ENCODE assay signal across 9 cellular contexts in genomic region chr15:40763801-40764765, GRCh38. TPM values are rescaled to one million over a fixed set of nuclear protein-coding genes. Genes with fewer than 3 reads are reported as not detected.
DNase-seq lines count a peak whose midpoint lies in the region; ATAC-seq, FAIRE-seq and TF ChIP-seq lines count a peak whose summit lies in the region.
"Had no signal": no experiment of that assay in that cellular context is flagged by ENCODE, and none has a peak within 500 bp of the region (broad histone marks: within the 10 kb centered on the region; RNA-seq: fewer than 3 reads in every experiment).

Gene GCHFR, plus strand, starts transcription at chr15:40764068. Its CDS starts 113 bp downstream, at chr15:40764181.

- peak within 1 kb of the TSS; percentile 68 for H2BK12ac ChIP-seq in neuronal stem cell (ENCODE audit: low read length)

- peaks cover 37% of the 10 kb centered on the region for H3K4me1 ChIP-seq in PC-9 (replicated peaks; ENCODE audit: insufficient read depth)
- H3K4me1 ChIP-seq in neuronal stem cell (ENCODE audit: control insufficient read depth in 2 of 2, insufficient read depth in 1 of 2, low read depth in 1 of 2, low read length in 2 of 2) = peaks cover 2 to 18% of the 10 kb centered on the region in 2 donors
- peaks cover 0 to 4% of the 10 kb centered on the region in 2 donors for H3K4me1 ChIP-seq in uterus

- FAIRE-seq in frontal cortex (lab: Jason Lieb, UNC) = no peak
- FAIRE-seq: G401.6 had no signal

- H3K23ac ChIP-seq in neuronal stem cell (ENCODE audit: low read depth, low read length, poor library complexity) = peak within 1 kb of the TSS; percentile 93

- no peak within 1 kb of the TSS for H4K91ac ChIP-seq in neuronal stem cell (ENCODE audit: low read depth, low read length, poor library complexity)

- peak; percentile 71 for DNase-seq in NCI-H146 (lab: John Stamatoyannopoulos, UW)
- no peak for DNase-seq in NCI-H146 treated with DMSO at 0.1 percent for 48 hours (lab: John Stamatoyannopoulos, UW; ENCODE audit: unreplicated experiment)
- DNase-seq in PC-9 = no peak
- DNase-seq in activated gamma-delta T cell (lab: John Stamatoyannopoulos, UW) = peak; percentile 64
- peak; percentile 69 to 80 for DNase-seq in frontal cortex (ENCODE audit: low spot score in 2 of 2)
- DNase-seq in neuronal stem cell (ENCODE audit: low spot score) = peak; percentile 42
- peak; percentile 78 to 80 for DNase-seq in uterus

- WGBS in neuronal stem cell (ENCODE audit: extremely low coverage in 2 of 2, insufficient read length in 2 of 2, insufficient replicate concordance in 1 of 2), 2 donors = no CpG with 5 or more reads among the region's 77 CpGs

- peaks cover 23% of the 10 kb centered on the region for H3F3A ChIP-seq in PC-9 (ENCODE audit: insufficient read depth, low read depth)

- H3K9ac ChIP-seq in neuronal stem cell (ENCODE audit: low read depth, low read length, poor library complexity) = peak within 1 kb of the TSS; percentile 89

- H3K14ac ChIP-seq in neuronal stem cell (ENCODE audit: low read length) = peak within 1 kb of the TSS; percentile 89

- H3K4me2 ChIP-seq in PC-9 (peak within 1 kb of the TSS; percentile 57; the same call in 1 of the 2 replicates), neuronal stem cell (ENCODE audit: insufficient read depth, low read length, poor library complexity, severe bottlenecking) (peak within 1 kb of the TSS; percentile 98)

- POLR2A ChIA-PET in PC-9 (lab: Charles Lee; ENCODE audit: unreplicated experiment) = no interaction called here

- BruUV-seq in PC-9 (replicated peaks; lab: Mats Ljungman, UMichigan) = no TSS peak

- H4K20me1 ChIP-seq in PC-9 (ENCODE audit: insufficient read depth) = no peaks in the 10 kb centered on the region

- H3K79me2 ChIP-seq in PC-9 (ENCODE audit: low read depth) = no peaks in the 10 kb centered on the region

- H2AFZ ChIP-seq in PC-9 (no peak within 1 kb of the TSS), neuronal stem cell (ENCODE audit: low read length) (peak within 1 kb of the TSS; percentile 92)

- intact Hi-C loops in PC-9 (cut with micrococcal nuclease; ENCODE audit: unreplicated experiment) = no loop called here
- intact Hi-C loops in uterus (cut with DNase I; ENCODE audit: low total_unique reads) = no loop called here

- no peaks in the 10 kb centered on the region for H3K9me2 ChIP-seq in PC-9 (ENCODE audit: insufficient read depth)

- peak within 1 kb of the TSS; percentile 60 for H2AK5ac ChIP-seq in neuronal stem cell (ENCODE audit: low read depth, low read length)

- H2BK15ac ChIP-seq in neuronal stem cell (ENCODE audit: low read length) = peak within 1 kb of the TSS; percentile 75

- no peaks in the 10 kb centered on the region for H3K79me1 ChIP-seq in neuronal stem cell (ENCODE audit: low read depth, low read length)

- TF ChIP-seq CTCF in PC-9 (conservative IDR thresholded peaks at IDR 0.05) (no peak), uterus (IDR thresholded peaks at IDR 0.05) (peak in 3 of 4 experiments; percentile 35 to 58 (median 49))

- H3K4me3 ChIP-seq in PC-9 (no peak within 1 kb of the TSS), neuronal stem cell (ENCODE audit: low read length in 2 of 2) (peak within 1 kb of the TSS; percentile 47 to 74), uterus (peak within 1 kb of the TSS; percentile 43 to 56)

- peak in 1 of 2 donors; percentile 53 for TF ChIP-seq POLR2A in uterus (IDR thresholded peaks at IDR 0.05)

- CTCF ChIA-PET in PC-9 (lab: Charles Lee) = no interaction called here

- H2BK120ac ChIP-seq in neuronal stem cell (ENCODE audit: low read depth, low read length) = no peak within 1 kb of the TSS

- H3K36me3 ChIP-seq in PC-9 (ENCODE audit: low read depth) (no peaks in the 10 kb centered on the region), neuronal stem cell (replicated peaks in 1 of 2; ENCODE audit: control insufficient read depth in 2 of 2, insufficient read depth in 2 of 2, low read length in 2 of 2) (peaks cover 2 to 10% of the 10 kb centered on the region in 2 donors), uterus (no peaks in the 10 kb centered on the region)

- no peak within 1 kb of the TSS for H3K4ac ChIP-seq in neuronal stem cell (ENCODE audit: low read length)

- no peaks in the 10 kb centered on the region for H3K9me3 ChIP-seq in PC-9 (ENCODE audit: insufficient read depth, low read depth)
- H3K9me3 ChIP-seq in neuronal stem cell (replicated peaks in 1 of 2; ENCODE audit: control insufficient read depth in 2 of 2, insufficient read depth in 1 of 2, low read depth in 1 of 2, low read length in 2 of 2) = no peaks in the 10 kb centered on the region
- no peaks in the 10 kb centered on the region for H3K9me3 ChIP-seq in uterus

- peak within 1 kb of the TSS; percentile 95 for H3K18ac ChIP-seq in neuronal stem cell (ENCODE audit: low read length)

- peak within 1 kb of the TSS; percentile 43 for H4K8ac ChIP-seq in neuronal stem cell (ENCODE audit: low read depth, low read length)

- H3K27ac ChIP-seq in PC-9 (no peak within 1 kb of the TSS), neuronal stem cell (replicated peaks; ENCODE audit: low read length) (no peak within 1 kb of the TSS), uterus (peak within 1 kb of the TSS; percentile 67 to 83)

- ATAC-seq in HG02884 (IDR thresholded peaks at IDR 0.05; ENCODE audit: unreplicated experiment) = peak; percentile 67

- H3K27me3 ChIP-seq in PC-9 (ENCODE audit: insufficient read depth, low read depth) (no peaks in the 10 kb centered on the region), neuronal stem cell (ENCODE audit: control insufficient read depth in 3 of 3, insufficient read depth in 3 of 3, low read depth in 1 of 3, low read length in 3 of 3) (peaks cover 0 to 28% (median 4%) of the 10 kb centered on the region in 3 experiments), uterus (no peaks in the 10 kb centered on the region)

- H2BK5ac ChIP-seq in neuronal stem cell (ENCODE audit: low read length) = no peak within 1 kb of the TSS

RNA-seq across cellular contexts. Expression of gene GCHFR, which starts in this region (rescaled TPM):
- 1.2 and 1.5 TPM in 2 replicates for total RNA-seq in PC-9 (2021)
- 4.5 TPM for total RNA-seq in frontal cortex
- polyA plus RNA-seq in neuronal stem cell (2013, experiment 1 of 2) = 1.4 TPM
- polyA plus RNA-seq in neuronal stem cell (2013, experiment 2 of 2) = 1.7 TPM
- 100 to 1,000 TPM in 1 of 4 donors, 10 to 100 TPM in 2, 1 to 10 TPM in 1; 6.2 to 113 (median 34.5) TPM for total RNA-seq in uterus

Comparison
In these comparisons a context has a peak if more than half of its experiments do, and no peak if none do; other contexts are left out.
1. DNase-seq: peak in NCI-H146 (single experiment), activated gamma-delta T cell (single experiment), frontal cortex (2 of 2), neuronal stem cell (single experiment) and uterus (2 of 2); none in NCI-H146 treated with DMSO at 0.1 percent for 48 hours (single experiment) and PC-9 (0 of 2).
2. H3K27ac ChIP-seq: peak in uterus (2 of 2); none in PC-9 (single experiment) and neuronal stem cell (single experiment).